ENCODE assay signal across 28 cellular contexts in the genomic region with DNA sequence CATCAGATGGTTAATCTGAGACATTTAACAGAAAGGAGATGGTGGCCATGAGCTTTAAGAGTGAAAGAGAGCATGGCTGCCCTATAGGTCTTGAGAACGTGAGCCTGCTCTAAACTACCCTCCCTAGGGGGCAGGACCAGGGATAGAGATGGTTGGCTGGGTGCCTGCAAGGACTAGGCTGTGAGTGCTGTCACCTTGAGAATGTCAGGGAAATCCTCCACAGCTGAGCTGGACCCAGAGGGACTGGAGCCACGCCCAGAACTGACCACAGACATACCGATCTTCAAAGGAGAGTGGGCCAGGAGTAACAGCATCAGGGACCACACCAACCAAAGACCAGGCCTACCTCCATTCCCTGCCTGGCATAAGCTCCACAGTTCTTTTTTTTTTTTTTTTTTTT. TPM values are rescaled to one million over a fixed set of nuclear protein-coding genes. Genes with fewer than 3 reads are reported as not detected.
DNase-seq lines count a peak whose midpoint lies in the region; ATAC-seq, FAIRE-seq and TF ChIP-seq lines count a peak whose summit lies in the region.
"Had no signal": no experiment of that assay in that cellular context is flagged by ENCODE, and none has a peak within 500 bp of the region (broad histone marks: within the 10 kb centered on the region; RNA-seq: fewer than 3 reads in every experiment).

No MANE protein-coding gene starts in this region.

- H3K27ac ChIP-seq in GM23338 (ENCODE audit: low read depth) (no peak overlapping the region), PC-9 (no peak overlapping the region), K562 (ENCODE audit: extremely low read depth, low read depth, low read length) (no peak overlapping the region), pancreas (no peak overlapping the region)
- H3K27ac ChIP-seq: colonic mucosa, heart right ventricle, ovary, right atrium auricular region, testis, uterus, WERI-Rb-1 had no signal

- H3K4me1 ChIP-seq in GM23338 (ENCODE audit: insufficient read depth) = peaks cover 36% of the 10 kb centered on the region
- peaks cover 51% of the 10 kb centered on the region for H3K4me1 ChIP-seq in PC-9 (replicated peaks; ENCODE audit: insufficient read depth)
- H3K4me1 ChIP-seq in K562 (replicated peaks in 1 of 2; ENCODE audit: control insufficient read depth in 2 of 2, insufficient read depth in 2 of 2, low read length in 2 of 2) = no peaks in the 10 kb centered on the region
- H3K4me1 ChIP-seq in pancreas = no peaks in the 10 kb centered on the region
- H3K4me1 ChIP-seq: colonic mucosa, uterus had no signal

- BruUV-seq in PC-9 (replicated peaks; lab: Mats Ljungman, UMichigan) (no TSS peak), K562 (replicated peaks; lab: Mats Ljungman, UMichigan) (no TSS peak)

- ATAC-seq in GM23338 (peak; percentile 48), K562 (peak; percentile 55; the same call in 2 of the 3 replicates), sciatic nerve (peak; percentile 5), pancreas (no peak)
- no peak for ATAC-seq in activated naive CD8-positive, alpha-beta T cell treated with anti-CD3 and anti-CD28 coated beads, Interleukin-2, amount 50 U/mL, for 24 hours
- ATAC-seq: naive thymus-derived CD4-positive, alpha-beta T cell; stimulated activated naive B cell treated with anti-CD40 and anti-IgM and Interleukin-4, amounts not matched to agents 10 μg/mL and 1 μg/mL and 100 μg/mL, for 72 hours had no signal

- H3K9me2 ChIP-seq in GM23338 (ENCODE audit: insufficient read depth) (no peaks in the 10 kb centered on the region), PC-9 (ENCODE audit: insufficient read depth) (no peaks in the 10 kb centered on the region)

- intact Hi-C loops in PC-9 (cut with micrococcal nuclease; ENCODE audit: unreplicated experiment) = no loop called here
- intact Hi-C loops in K562 (cut with micrococcal nuclease) = no loop called here
- intact Hi-C loops in sciatic nerve (cut with DNase I) = no loop called here
- intact Hi-C loops in pancreas (cut with DNase I) = no loop called here

- H3K4me2 ChIP-seq in GM23338 (peak overlapping the region; percentile 61), PC-9 (no peak overlapping the region), K562 (ENCODE audit: insufficient read depth, low read length) (no peak overlapping the region)

- no peaks in the 10 kb centered on the region for H3K36me3 Mint-ChIP-seq in GM23338 (ENCODE audit: low read depth)
- no peaks in the 10 kb centered on the region for H3K36me3 Mint-ChIP-seq in activated naive CD8-positive, alpha-beta T cell treated with anti-CD3 and anti-CD28 coated beads, Interleukin-2, amount 50 U/mL, for 24 hours (ENCODE audit: low read depth)
- H3K36me3 Mint-ChIP-seq: CD14-positive monocyte; naive thymus-derived CD4-positive, alpha-beta T cell; stimulated activated naive B cell treated with anti-CD40 and anti-IgM and Interleukin-4, amounts not matched to agents 10 μg/mL and 1 μg/mL and 100 μg/mL, for 72 hours had no signal

- H3K27me3 ChIP-seq in GM23338 (ENCODE audit: insufficient read depth) = 0 out of 2 replicates have a peak, but pooled peaks cover 8% of the 10 kb centered on the region
- H3K27me3 ChIP-seq in PC-9 (ENCODE audit: insufficient read depth, low read depth) = no peaks in the 10 kb centered on the region
- peaks cover 19 to 35% of the 10 kb centered on the region in 2 experiments for H3K27me3 ChIP-seq in K562 (ENCODE audit: control insufficient read depth in 2 of 2, insufficient read depth in 2 of 2, low read length in 2 of 2)
- no peaks in the 10 kb centered on the region for H3K27me3 ChIP-seq in pancreas
- H3K27me3 ChIP-seq: colonic mucosa, heart right ventricle, ovary, right atrium auricular region, testis, uterus had no signal

- H3K4me1 Mint-ChIP-seq in GM23338 = peaks cover 38% of the 10 kb centered on the region
- peaks cover 8% of the 10 kb centered on the region for H3K4me1 Mint-ChIP-seq in activated naive CD8-positive, alpha-beta T cell treated with anti-CD3 and anti-CD28 coated beads, Interleukin-2, amount 50 U/mL, for 24 hours

- no peak; a peak in 1 of 4 replicates for TF ChIP-seq CTCF in GM23338 (conservative IDR thresholded peaks at IDR 0.05; ENCODE audit: low read depth in 2 of 2)
- TF ChIP-seq CTCF in PC-9 (conservative IDR thresholded peaks at IDR 0.05) = no peak
- TF ChIP-seq CTCF in K562 (IDR thresholded peaks at IDR 0.05 in 2 of 3, conservative IDR thresholded peaks at IDR 0.05 in 1 of 3; ENCODE audit: insufficient read depth in 2 of 3, low read depth in 1 of 3, low read length in 3 of 3) = no peak
- no peak for TF ChIP-seq CTCF in pancreas (IDR thresholded peaks at IDR 0.05)

- no peak for TF ChIP-seq EP300 in K562 (IDR thresholded peaks at IDR 0.05; ENCODE audit: low read length)

- H3K4me3 Mint-ChIP-seq in GM23338 = no peak overlapping the region
- H3K4me3 Mint-ChIP-seq in activated naive CD8-positive, alpha-beta T cell treated with anti-CD3 and anti-CD28 coated beads, Interleukin-2, amount 50 U/mL, for 24 hours = no peak overlapping the region
- H3K4me3 Mint-ChIP-seq: activated CD4-positive, alpha-beta T cell treated with anti-CD3 and anti-CD28 coated beads, Interleukin-2, amount 10 ng/mL, durations not matched to agents 7 days and 5 days; activated naive CD4-positive, alpha-beta T cell treated with anti-CD3 and anti-CD28 coated beads for 36 hours; CD14-positive monocyte; naive thymus-derived CD4-positive, alpha-beta T cell; stimulated activated naive B cell treated with anti-CD40 and anti-IgM and Interleukin-4, amounts not matched to agents 10 μg/mL and 1 μg/mL and 100 μg/mL, for 72 hours had no signal

- H3K27me3 Mint-ChIP-seq in GM23338 (ENCODE audit: insufficient read depth, low read depth, poor library complexity) = peaks cover 2% of the 10 kb centered on the region
- H3K27me3 Mint-ChIP-seq in activated naive CD8-positive, alpha-beta T cell treated with anti-CD3 and anti-CD28 coated beads, Interleukin-2, amount 50 U/mL, for 24 hours = no peaks in the 10 kb centered on the region
- H3K27me3 Mint-ChIP-seq: stimulated activated naive B cell treated with anti-CD40 and anti-IgM and Interleukin-4, amounts not matched to agents 10 μg/mL and 1 μg/mL and 100 μg/mL, for 72 hours had no signal

- H3K79me2 ChIP-seq in GM23338 (replicated peaks; ENCODE audit: insufficient read depth) (no peaks in the 10 kb centered on the region), PC-9 (ENCODE audit: low read depth) (no peaks in the 10 kb centered on the region), K562 (ENCODE audit: control insufficient read depth, insufficient read depth, low read length) (no peaks in the 10 kb centered on the region)

- no peak overlapping the region for H3K27ac Mint-ChIP-seq in GM23338
- no peak overlapping the region for H3K27ac Mint-ChIP-seq in activated naive CD8-positive, alpha-beta T cell treated with anti-CD3 and anti-CD28 coated beads, Interleukin-2, amount 50 U/mL, for 24 hours
- H3K27ac Mint-ChIP-seq: activated CD4-positive, alpha-beta T cell treated with anti-CD3 and anti-CD28 coated beads, Interleukin-2, amount 10 ng/mL, durations not matched to agents 7 days and 5 days; activated naive CD4-positive, alpha-beta T cell treated with anti-CD3 and anti-CD28 coated beads for 36 hours; naive thymus-derived CD4-positive, alpha-beta T cell; stimulated activated naive B cell treated with anti-CD40 and anti-IgM and Interleukin-4, amounts not matched to agents 10 μg/mL and 1 μg/mL and 100 μg/mL, for 72 hours had no signal

- in situ Hi-C loops in K562 (cut with MboI) = no loop called here

- no peak for TF ChIP-seq RAD21 in K562 (CRISPR knock-in tag; conservative IDR thresholded peaks at IDR 0.05 in 1 of 2, IDR thresholded peaks at IDR 0.05 in 1 of 2)

- no peaks in the 10 kb centered on the region for H3K36me3 ChIP-seq in GM23338 (ENCODE audit: insufficient read depth)
- no peaks in the 10 kb centered on the region for H3K36me3 ChIP-seq in PC-9 (ENCODE audit: low read depth)
- no peaks in the 10 kb centered on the region for H3K36me3 ChIP-seq in K562 (ENCODE audit: control insufficient read depth, insufficient read depth, low read length)
- no peaks in the 10 kb centered on the region for H3K36me3 ChIP-seq in pancreas
- H3K36me3 ChIP-seq: colonic mucosa, heart right ventricle, ovary, right atrium auricular region, uterus, WERI-Rb-1 had no signal

- no peak overlapping the region for H3K4me3 ChIP-seq in GM23338
- no peak overlapping the region for H3K4me3 ChIP-seq in PC-9
- H3K4me3 ChIP-seq in K562 = no peak overlapping the region
- no peak overlapping the region for H3K4me3 ChIP-seq in pancreas
- H3K4me3 ChIP-seq: colonic mucosa, heart right ventricle, ovary, right atrium auricular region, testis, uterus had no signal

- no peaks in the 10 kb centered on the region; the same call in 2 of the 3 replicates for H3K9me3 Mint-ChIP-seq in GM23338
- H3K9me3 Mint-ChIP-seq in activated naive CD8-positive, alpha-beta T cell treated with anti-CD3 and anti-CD28 coated beads, Interleukin-2, amount 50 U/mL, for 24 hours = no peaks in the 10 kb centered on the region
- H3K9me3 Mint-ChIP-seq: activated CD4-positive, alpha-beta T cell treated with anti-CD3 and anti-CD28 coated beads, Interleukin-2, amount 10 ng/mL, durations not matched to agents 7 days and 5 days; activated naive CD4-positive, alpha-beta T cell treated with anti-CD3 and anti-CD28 coated beads for 36 hours; stimulated activated naive B cell treated with anti-CD40 and anti-IgM and Interleukin-4, amounts not matched to agents 10 μg/mL and 1 μg/mL and 100 μg/mL, for 72 hours had no signal

- H3K9me1 ChIP-seq in K562 (ENCODE audit: control insufficient read depth, insufficient read depth, low read length) = no peaks in the 10 kb centered on the region

- H4K20me1 ChIP-seq in GM23338 (replicated peaks; ENCODE audit: insufficient read depth) (no peaks in the 10 kb centered on the region), PC-9 (ENCODE audit: insufficient read depth) (no peaks in the 10 kb centered on the region), K562 (replicated peaks; ENCODE audit: control insufficient read depth, insufficient read depth, low read length) (no peaks in the 10 kb centered on the region)

- H3F3A ChIP-seq in GM23338 (replicated peaks; ENCODE audit: low read depth) (no peaks in the 10 kb centered on the region), PC-9 (ENCODE audit: insufficient read depth, low read depth) (peaks cover 10% of the 10 kb centered on the region)

- DNase-seq in GM23338 (ENCODE audit: low spot score) (no peak), PC-9 (peak; percentile 38 to 43), K562 (ENCODE audit: extremely low read depth in 1 of 4, low spot score in 3 of 4) (peak in 1 of 4 experiments; percentile 8), sciatic nerve (ENCODE audit: low spot score) (no peak), pancreas (no peak), NCI-H1105 treated with DMSO at 0.1 percent for 48 hours (lab: John Stamatoyannopoulos, UW) (no peak)
- DNase-seq in activated naive CD8-positive, alpha-beta T cell treated with anti-CD3 and anti-CD28 coated beads, Interleukin-2, amount 50 U/mL, for 24 hours = no peak
- DNase-seq: activated CD4-positive, alpha-beta T cell treated with anti-CD3 and anti-CD28 coated beads, Interleukin-2, amount 10 ng/mL, durations not matched to agents 7 days and 5 days; activated naive CD4-positive, alpha-beta T cell treated with anti-CD3 and anti-CD28 coated beads for 36 hours; amygdala; colonic mucosa; effector memory CD4-positive, alpha-beta T cell; erythroblast; naive thymus-derived CD4-positive, alpha-beta T cell; NCI-H1048; NCI-H2029; ovary; stimulated activated CD4-positive, alpha-beta T cell treated with anti-CD3 and anti-CD28 coated beads, Interleukin-12 subunit alpha, Interleukin-12 subunit beta, amount 100 ng/mL, for 4 hours; stimulated activated CD4-positive, alpha-beta T cell treated with anti-CD3 and anti-CD28 coated beads, Interleukin-4, amount 100 ng/mL, for 24 hours; stimulated activated naive B cell treated with anti-CD40 and anti-IgM and Interleukin-4, amounts not matched to agents 10 μg/mL and 1 μg/mL and 100 μg/mL, for 72 hours; T-helper 2 cell; testis; uterus; WERI-Rb-1 had no signal

- FAIRE-seq in K562 (lab: Jason Lieb, UNC) (no peak), pancreas (lab: Jason Lieb, UNC) (no peak)
- FAIRE-seq: RCC 7860 had no signal

- POLR2A ChIA-PET in PC-9 (lab: Charles Lee; ENCODE audit: unreplicated experiment) = no interaction called here
- POLR2A ChIA-PET in K562 (lab: Yijun Ruan, JAX) = interaction anchor here (0.7 to 0.9 kb wide), 2 partner anchors 34 to 74 kb away, joined by 3 read pairs; no protein-coding TSS in a partner anchor

- no peaks in the 10 kb centered on the region for H3K9me3 ChIP-seq in PC-9 (ENCODE audit: insufficient read depth, low read depth)
- no peaks in the 10 kb centered on the region for H3K9me3 ChIP-seq in K562 (replicated peaks; ENCODE audit: control insufficient read depth, insufficient read depth, low read depth, low read length)
- H3K9me3 ChIP-seq in pancreas = no peaks in the 10 kb centered on the region
- H3K9me3 ChIP-seq: colonic mucosa, heart right ventricle, ovary, right atrium auricular region, testis, uterus had no signal

- no peak overlapping the region for H2AFZ ChIP-seq in GM23338
- no peak overlapping the region for H2AFZ ChIP-seq in PC-9
- no peak overlapping the region for H2AFZ ChIP-seq in K562 (ENCODE audit: low read depth, low read length)

- CTCF ChIA-PET in PC-9 (lab: Charles Lee) = no interaction called here
- CTCF ChIA-PET in K562 (lab: Yijun Ruan, JAX; ENCODE audit: low intra/inter-chr PET ratio) = no interaction called here

- no peak overlapping the region for H3K9ac ChIP-seq in K562 (ENCODE audit: insufficient read depth in 1 of 2, low read depth in 2 of 2, low read length in 2 of 2)

- WGBS in K562 (ENCODE audit: insufficient coverage, low coverage, missing lambda C conversion rate) = 0% methylated on average over 3 of the region's 3 CpGs
- 77 to 83% methylated on average over 3 of the region's 3 CpGs for WGBS in pancreas, 2 donors

- TF ChIP-seq POLR2A in K562 (conservative IDR thresholded peaks at IDR 0.05) = no peak

RNA-seq across cellular contexts. Expression of gene UBE2E1, which starts 53.6 kb away (rescaled TPM):
- total RNA-seq in GM23338 (2014; rRNA removed; shearing (Covaris generic)) = 113 and 120 TPM in 2 replicates
- 39.9 and 41.5 TPM in 2 replicates for polyA plus RNA-seq in GM23338 (2016; fragmentation: Nextera tagmentation; extraction: Ambion mirVana)
- total RNA-seq in PC-9 (2021) = 65.6 and 102 TPM in 2 replicates
- total RNA-seq in K562 (2011; cell fraction: chromatin; rRNA removed; ENCODE audit: low replicate concordance) = 59.3 and 94.2 TPM in 2 replicates
- 39.5 and 49.5 TPM in 2 replicates for total RNA-seq in K562 (2011; cell fraction: nucleolus; rRNA removed)
- total RNA-seq in K562 (2011; cell fraction: nucleoplasm; rRNA removed) = 66.1 and 98.5 TPM in 2 replicates
- 55.5 and 74.2 TPM in 2 replicates for total RNA-seq in K562 (2014; rRNA removed)
- 214 and 237 TPM in 2 replicates for total RNA-seq in K562 (2014; rRNA removed; fragmentation: Illumina TruSeq; extraction: Trizol)
- total RNA-seq in K562 (2015; rRNA removed; fragmentation: Illumina TruSeq; extraction: Trizol) = 171 and 177 TPM in 2 replicates
- total RNA-seq in K562 (2021) = 127 and 131 TPM in 2 replicates
- 227 and 294 TPM in 2 replicates for polyA plus RNA-seq in K562 (2011; rRNA removed)
- polyA plus RNA-seq in K562 (2011; cell fraction: cytosol; rRNA removed) = 68.6 and 143 TPM in 2 replicates
- polyA plus RNA-seq in K562 (2011; cell fraction: nucleus; rRNA removed) = 73.0 and 113 TPM in 2 replicates
- polyA plus RNA-seq in K562 (2012) = 185 and 202 TPM in 2 replicates
- 217 and 240 TPM in 2 replicates for polyA plus RNA-seq in K562 (2014; fragmentation: Illumina TruSeq; extraction: Trizol)
- polyA plus RNA-seq in K562 (2014; fragmentation: Nextera tagmentation; extraction: Ambion mirVana) = 10 to 100 TPM; 54.4 to 63.8 TPM
- 162 and 165 TPM in 2 replicates for polyA plus RNA-seq in K562 (2014; rRNA removed)
- 91.1 and 111 TPM in 2 replicates for polyA minus RNA-seq in K562 (2011; rRNA and poly(A)+ RNA removed)
- 54.7 and 66.0 TPM in 2 replicates for polyA minus RNA-seq in K562 (2011; cell fraction: cytosol; rRNA and poly(A)+ RNA removed)
- 41.9 and 97.3 TPM in 2 replicates for polyA minus RNA-seq in K562 (2011; cell fraction: nucleus; rRNA and poly(A)+ RNA removed)
- 152 TPM for total RNA-seq in sciatic nerve
- total RNA-seq in pancreas = 10 to 100 TPM; 24.0 to 44.7 (median 28.7) TPM
- polyA plus RNA-seq in pancreas = 10 to 100 TPM; 20.9 to 32.0 TPM

Comparison
In these comparisons a context has a peak if more than half of its experiments do, and no peak if none do; other contexts are left out.
1. ATAC-seq: peak in GM23338 (single experiment), K562 (single experiment) and sciatic nerve (single experiment); none in activated naive CD8-positive, alpha-beta T cell treated with anti-CD3 and anti-CD28 coated beads, Interleukin-2, amount 50 U/mL, for 24 hours (single experiment) and pancreas (0 of 4).
2. DNase-seq: peak in PC-9 (2 of 2); none in GM23338 (single experiment), sciatic nerve (single experiment), activated naive CD8-positive, alpha-beta T cell treated with anti-CD3 and anti-CD28 coated beads, Interleukin-2, amount 50 U/mL, for 24 hours (single experiment), pancreas (0 of 6) and NCI-H1105 treated with DMSO at 0.1 percent for 48 hours (single experiment).